Comparison of ENCODE assay signal across 9 cellular contexts in genomic region chr3:46844851-46845250, GRCh38. TPM values are rescaled to one million over a fixed set of nuclear protein-coding genes. Genes with fewer than 3 reads are reported as not detected.
DNase-seq lines count a peak whose midpoint lies in the region; ATAC-seq and TF ChIP-seq lines count a peak whose summit lies in the region.
"Had no signal": no experiment of that assay in that cellular context is flagged by ENCODE, and none has a peak within 500 bp of the region (broad histone marks: within the 10 kb centered on the region; RNA-seq: fewer than 3 reads in every experiment).

No MANE protein-coding gene starts in this region.

- H3K9me3 Mint-ChIP-seq in naive B cell, result peaks cover 5 to 32% (median 19%) of the 10 kb centered on the region in 7 donors

- no peak for TF ChIP-seq CTCF in heart right ventricle (IDR thresholded peaks at IDR 0.05)
- TF ChIP-seq CTCF in upper lobe of right lung (IDR thresholded peaks at IDR 0.05), result no peak

- H3K4me1 Mint-ChIP-seq in naive B cell, result peaks cover 6 to 18% (median 17%) of the 10 kb centered on the region in 3 donors

- ATAC-seq in heart right ventricle (no peak), Right ventricle myocardium superior (ENCODE audit: poor library complexity) (no peak), naive B cell (ENCODE audit: low read depth in 2 of 2) (no peak), upper lobe of right lung (no peak), HG02610 (IDR thresholded peaks at IDR 0.05; ENCODE audit: unreplicated experiment) (no peak), HG02798 (IDR thresholded peaks at IDR 0.05; ENCODE audit: poor library complexity, unreplicated experiment) (no peak)

- H3K4me3 ChIP-seq in heart right ventricle, result peak overlapping the region in 2 of 10 donors; percentile 58 to 59
- peak overlapping the region; percentile 51 for H3K4me3 ChIP-seq in upper lobe of right lung

- peak overlapping the region; percentile 87 to 94 (median 89) for H3K4me3 Mint-ChIP-seq in naive B cell

- H3K27ac Mint-ChIP-seq in naive B cell, result peak overlapping the region in 5 of 6 donors; percentile 32 to 96 (median 84)

- H3K36me3 ChIP-seq in heart right ventricle (peaks cover 0 to 23% (median 0%) of the 10 kb centered on the region in 9 donors), upper lobe of right lung (no peaks in the 10 kb centered on the region)

- intact Hi-C loops in heart right ventricle (cut with DNase I) (loop anchor here in 3 of 10 donors (5.0 kb wide), 2 partner anchors 138 to 143 kb away; partner anchors contain the start of gene TMIE (in 1 of the 3)), Right ventricle myocardium superior (cut with DNase I) (loop anchor here (10.0 kb wide), 1 partner anchor 140 kb away; the partner anchor contains the start of gene TMIE), upper lobe of right lung (cut with DNase I) (no loop called here)

- WGBS in heart right ventricle, 2 donors, result 32 to 41% methylated on average over 11 of the region's 11 CpGs

- peak overlapping the region in 9 of 10 donors; percentile 64 to 79 (median 68) for H3K27ac ChIP-seq in heart right ventricle
- peak overlapping the region; percentile 21 for H3K27ac ChIP-seq in caudate nucleus (ENCODE audit: low read depth, low read length)
- H3K27ac ChIP-seq in upper lobe of right lung, result peak overlapping the region; percentile 82

- peaks cover 22 to 25% of the 10 kb centered on the region in 2 donors for H3K36me3 Mint-ChIP-seq in naive B cell

- peak in 1 of 2 donors; percentile 11 for DNase-seq in heart right ventricle
- no peak for DNase-seq in Right ventricle myocardium superior
- DNase-seq in caudate nucleus (lab: John Stamatoyannopoulos, UW), result no peak
- no peak for DNase-seq in naive B cell
- peak; percentile 61 for DNase-seq in upper lobe of right lung
- DNase-seq in stimulated activated CD4-positive, alpha-beta T cell treated with anti-CD3 and anti-CD28 coated beads, Interleukin-15, amount 100 ng/mL, for 24 hours, result no peak
- DNase-seq: NK-92 treated with Interleukin-12 subunit alpha and Interleukin-12 subunit beta, amount 100 ng/mL, for 24 hours had no signal

- H3K27me3 ChIP-seq in heart right ventricle (peaks cover 0 to 7% (median 0%) of the 10 kb centered on the region in 7 donors), upper lobe of right lung (no peaks in the 10 kb centered on the region)

- no peaks in the 10 kb centered on the region for H3K27me3 Mint-ChIP-seq in naive B cell

- H3K4me1 ChIP-seq in heart right ventricle, result peaks cover 10 to 49% (median 28%) of the 10 kb centered on the region in 9 donors
- peaks cover 12% of the 10 kb centered on the region for H3K4me1 ChIP-seq in upper lobe of right lung

- H3K9me3 ChIP-seq in heart right ventricle, result peaks cover 0 to 36% (median 15%) of the 10 kb centered on the region in 11 donors
- peaks cover 7% of the 10 kb centered on the region for H3K9me3 ChIP-seq in upper lobe of right lung

RNA-seq across cellular contexts. Expression of gene MYL3, which starts 18.4 kb away (rescaled TPM):
- total RNA-seq in heart right ventricle (1,000 to 10,000 TPM; 5,377 to 9,904 (median 7,431) TPM), Right ventricle myocardium superior (10,727 TPM), upper lobe of right lung (3.8 TPM)
- polyA plus RNA-seq in heart right ventricle (1,000 to 10,000 TPM; 7,541 to 8,578 TPM), naive B cell (ENCODE audit: low read depth in 6 of 6) (not detected)

RNA-seq across cellular contexts. Expression of gene PTH1R, which starts 32.7 kb away (rescaled TPM):
- 10 to 100 TPM in 2 of 10 donors, 1 to 10 TPM in 8; 1.5 to 18.5 (median 3.0) TPM for total RNA-seq in heart right ventricle
- polyA plus RNA-seq in heart right ventricle, result 10 to 100 TPM; 12.8 to 89.8 TPM
- 11.8 TPM for total RNA-seq in Right ventricle myocardium superior
- not detected for polyA plus RNA-seq in naive B cell (ENCODE audit: low read depth in 6 of 6)
- 14.9 TPM for total RNA-seq in upper lobe of right lung

Comparison
In these comparisons a context has a peak if more than half of its experiments do, and no peak if none do; other contexts are left out.
1. H3K27ac ChIP-seq: peak in every context shown above with its lines; median percentile 82 in upper lobe of right lung; 68 in heart right ventricle; 21 in caudate nucleus.
2. RNA of gene MYL3, which starts 18.4 kb away (total RNA-seq): 10,727 TPM in Right ventricle myocardium superior (single experiment) and 5,377 to 9,904 TPM in heart right ventricle; 3.8 TPM in upper lobe of right lung (single experiment); every median in the first group is over 1,000 times any median in the second.